In the genomic region with DNA sequence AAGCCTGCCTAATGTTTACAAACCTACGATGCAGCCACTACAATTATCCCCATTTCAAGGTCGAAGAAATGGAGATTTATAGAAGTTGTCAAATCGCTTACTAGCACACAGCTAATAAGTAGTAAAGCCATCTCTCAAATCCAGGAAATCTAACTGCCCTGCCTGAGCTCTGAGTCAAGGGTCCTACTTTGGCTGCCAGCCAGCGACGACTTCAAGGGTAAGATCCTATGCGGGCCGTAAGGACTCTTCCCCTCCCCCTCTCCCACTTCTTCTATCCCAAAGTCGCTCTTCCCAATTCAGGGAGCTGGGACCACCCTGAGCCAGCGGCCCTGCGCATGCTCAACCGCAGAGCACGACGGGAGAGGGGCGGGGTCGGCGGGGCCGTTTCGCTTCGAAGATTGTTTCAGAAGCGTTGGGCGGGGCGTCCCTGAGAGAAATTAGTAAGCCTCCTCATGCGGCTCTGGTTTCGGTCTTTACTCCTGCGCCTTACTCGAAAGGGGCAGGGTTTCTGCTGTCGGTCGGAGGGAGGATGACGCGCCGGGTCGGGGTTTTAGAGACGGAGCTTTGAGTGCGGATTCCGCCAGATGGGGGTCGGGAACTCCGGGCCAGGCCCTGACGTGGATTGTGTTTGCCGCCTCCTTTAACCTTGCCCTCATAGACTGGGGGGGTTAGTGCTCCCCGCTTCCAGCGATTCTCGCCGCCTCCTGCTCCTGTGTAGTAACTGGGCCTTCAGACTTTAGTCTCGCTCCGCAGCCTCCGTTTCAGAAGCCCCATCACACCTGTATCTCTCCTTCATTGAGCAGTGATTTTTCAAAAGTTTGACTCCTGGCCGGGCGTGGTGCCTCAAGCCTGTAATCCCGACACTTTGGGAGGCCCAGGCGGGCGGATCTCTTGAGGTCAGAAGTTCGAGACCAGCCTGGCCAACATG, we compare ENCODE assay signal across 1 cellular context.
A peak's percentile ranks its signal among the peaks of the same experiment; 100 is the strongest.
TF ChIP-seq lines count a peak whose summit lies in the region.

A gene (plus strand): TSS at position 383 of the 928 bp plus-strand sequence. CDS start 14,603 bp downstream, outside the sequence.

TF ChIP-seq in HepG2, 621 proteins besides CTCF, POLR2A, EP300 and RAD21 (continued from another document and continues in another):
- TF ChIP-seq ZFP41 (CRISPR knock-in tag; IDR thresholded peaks at IDR 0.05; ENCODE audit: borderline replicate concordance), result no peak
- TF ChIP-seq, protein P1, sequence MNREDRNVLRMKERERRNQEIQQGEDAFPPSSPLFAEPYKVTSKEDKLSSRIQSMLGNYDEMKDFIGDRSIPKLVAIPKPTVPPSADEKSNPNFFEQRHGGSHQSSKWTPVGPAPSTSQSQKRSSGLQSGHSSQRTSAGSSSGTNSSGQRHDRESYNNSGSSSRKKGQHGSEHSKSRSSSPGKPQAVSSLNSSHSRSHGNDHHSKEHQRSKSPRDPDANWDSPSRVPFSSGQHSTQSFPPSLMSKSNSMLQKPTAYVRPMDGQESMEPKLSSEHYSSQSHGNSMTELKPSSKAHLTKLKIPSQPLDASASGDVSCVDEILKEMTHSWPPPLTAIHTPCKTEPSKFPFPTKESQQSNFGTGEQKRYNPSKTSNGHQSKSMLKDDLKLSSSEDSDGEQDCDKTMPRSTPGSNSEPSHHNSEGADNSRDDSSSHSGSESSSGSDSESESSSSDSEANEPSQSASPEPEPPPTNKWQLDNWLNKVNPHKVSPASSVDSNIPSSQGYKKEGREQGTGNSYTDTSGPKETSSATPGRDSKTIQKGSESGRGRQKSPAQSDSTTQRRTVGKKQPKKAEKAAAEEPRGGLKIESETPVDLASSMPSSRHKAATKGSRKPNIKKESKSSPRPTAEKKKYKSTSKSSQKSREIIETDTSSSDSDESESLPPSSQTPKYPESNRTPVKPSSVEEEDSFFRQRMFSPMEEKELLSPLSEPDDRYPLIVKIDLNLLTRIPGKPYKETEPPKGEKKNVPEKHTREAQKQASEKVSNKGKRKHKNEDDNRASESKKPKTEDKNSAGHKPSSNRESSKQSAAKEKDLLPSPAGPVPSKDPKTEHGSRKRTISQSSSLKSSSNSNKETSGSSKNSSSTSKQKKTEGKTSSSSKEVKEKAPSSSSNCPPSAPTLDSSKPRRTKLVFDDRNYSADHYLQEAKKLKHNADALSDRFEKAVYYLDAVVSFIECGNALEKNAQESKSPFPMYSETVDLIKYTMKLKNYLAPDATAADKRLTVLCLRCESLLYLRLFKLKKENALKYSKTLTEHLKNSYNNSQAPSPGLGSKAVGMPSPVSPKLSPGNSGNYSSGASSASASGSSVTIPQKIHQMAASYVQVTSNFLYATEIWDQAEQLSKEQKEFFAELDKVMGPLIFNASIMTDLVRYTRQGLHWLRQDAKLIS (CRISPR knock-in tag; IDR thresholded peaks at IDR 0.05), result no peak
- TF ChIP-seq, protein P2, sequence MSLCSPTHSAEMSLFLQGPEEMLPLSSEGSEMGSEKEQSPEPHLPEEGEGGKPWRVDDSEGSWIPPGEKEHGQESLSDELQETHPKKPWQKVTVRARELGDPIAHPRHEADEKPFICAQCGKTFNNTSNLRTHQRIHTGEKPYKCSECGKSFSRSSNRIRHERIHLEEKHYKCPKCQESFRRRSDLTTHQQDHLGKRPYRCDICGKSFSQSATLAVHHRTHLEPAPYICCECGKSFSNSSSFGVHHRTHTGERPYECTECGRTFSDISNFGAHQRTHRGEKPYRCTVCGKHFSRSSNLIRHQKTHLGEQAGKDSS (CRISPR knock-in tag; IDR thresholded peaks at IDR 0.05; ENCODE audit: borderline replicate concordance, low read depth), result no peak
- no peak for TF ChIP-seq ZNF225 (CRISPR knock-in tag; IDR thresholded peaks at IDR 0.05)
- TF ChIP-seq, protein P3, sequence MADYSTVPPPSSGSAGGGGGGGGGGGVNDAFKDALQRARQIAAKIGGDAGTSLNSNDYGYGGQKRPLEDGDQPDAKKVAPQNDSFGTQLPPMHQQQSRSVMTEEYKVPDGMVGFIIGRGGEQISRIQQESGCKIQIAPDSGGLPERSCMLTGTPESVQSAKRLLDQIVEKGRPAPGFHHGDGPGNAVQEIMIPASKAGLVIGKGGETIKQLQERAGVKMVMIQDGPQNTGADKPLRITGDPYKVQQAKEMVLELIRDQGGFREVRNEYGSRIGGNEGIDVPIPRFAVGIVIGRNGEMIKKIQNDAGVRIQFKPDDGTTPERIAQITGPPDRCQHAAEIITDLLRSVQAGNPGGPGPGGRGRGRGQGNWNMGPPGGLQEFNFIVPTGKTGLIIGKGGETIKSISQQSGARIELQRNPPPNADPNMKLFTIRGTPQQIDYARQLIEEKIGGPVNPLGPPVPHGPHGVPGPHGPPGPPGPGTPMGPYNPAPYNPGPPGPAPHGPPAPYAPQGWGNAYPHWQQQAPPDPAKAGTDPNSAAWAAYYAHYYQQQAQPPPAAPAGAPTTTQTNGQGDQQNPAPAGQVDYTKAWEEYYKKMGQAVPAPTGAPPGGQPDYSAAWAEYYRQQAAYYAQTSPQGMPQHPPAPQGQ (CRISPR knock-in tag; IDR thresholded peaks at IDR 0.05; ENCODE audit: borderline replicate concordance), result no peak
- TF ChIP-seq SMC3 (IDR thresholded peaks at IDR 0.05; ENCODE audit: low read length), result no peak
- TF ChIP-seq, protein P4, sequence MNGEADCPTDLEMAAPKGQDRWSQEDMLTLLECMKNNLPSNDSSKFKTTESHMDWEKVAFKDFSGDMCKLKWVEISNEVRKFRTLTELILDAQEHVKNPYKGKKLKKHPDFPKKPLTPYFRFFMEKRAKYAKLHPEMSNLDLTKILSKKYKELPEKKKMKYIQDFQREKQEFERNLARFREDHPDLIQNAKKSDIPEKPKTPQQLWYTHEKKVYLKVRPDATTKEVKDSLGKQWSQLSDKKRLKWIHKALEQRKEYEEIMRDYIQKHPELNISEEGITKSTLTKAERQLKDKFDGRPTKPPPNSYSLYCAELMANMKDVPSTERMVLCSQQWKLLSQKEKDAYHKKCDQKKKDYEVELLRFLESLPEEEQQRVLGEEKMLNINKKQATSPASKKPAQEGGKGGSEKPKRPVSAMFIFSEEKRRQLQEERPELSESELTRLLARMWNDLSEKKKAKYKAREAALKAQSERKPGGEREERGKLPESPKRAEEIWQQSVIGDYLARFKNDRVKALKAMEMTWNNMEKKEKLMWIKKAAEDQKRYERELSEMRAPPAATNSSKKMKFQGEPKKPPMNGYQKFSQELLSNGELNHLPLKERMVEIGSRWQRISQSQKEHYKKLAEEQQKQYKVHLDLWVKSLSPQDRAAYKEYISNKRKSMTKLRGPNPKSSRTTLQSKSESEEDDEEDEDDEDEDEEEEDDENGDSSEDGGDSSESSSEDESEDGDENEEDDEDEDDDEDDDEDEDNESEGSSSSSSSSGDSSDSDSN (CRISPR knock-in tag; IDR thresholded peaks at IDR 0.05), result peak; percentile 56
- no peak for TF ChIP-seq SMYD3 (CRISPR knock-in tag; IDR thresholded peaks at IDR 0.05)
- TF ChIP-seq ZNF234 (CRISPR knock-in tag; conservative IDR thresholded peaks at IDR 0.05), result 0 out of 2 replicates have a peak, but pooled peaks have one; percentile 27
- TF ChIP-seq, protein P5, sequence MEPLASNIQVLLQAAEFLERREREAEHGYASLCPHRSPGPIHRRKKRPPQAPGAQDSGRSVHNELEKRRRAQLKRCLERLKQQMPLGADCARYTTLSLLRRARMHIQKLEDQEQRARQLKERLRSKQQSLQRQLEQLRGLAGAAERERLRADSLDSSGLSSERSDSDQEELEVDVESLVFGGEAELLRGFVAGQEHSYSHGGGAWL (CRISPR knock-in tag; IDR thresholded peaks at IDR 0.05), result no peak
- TF ChIP-seq, protein P6, sequence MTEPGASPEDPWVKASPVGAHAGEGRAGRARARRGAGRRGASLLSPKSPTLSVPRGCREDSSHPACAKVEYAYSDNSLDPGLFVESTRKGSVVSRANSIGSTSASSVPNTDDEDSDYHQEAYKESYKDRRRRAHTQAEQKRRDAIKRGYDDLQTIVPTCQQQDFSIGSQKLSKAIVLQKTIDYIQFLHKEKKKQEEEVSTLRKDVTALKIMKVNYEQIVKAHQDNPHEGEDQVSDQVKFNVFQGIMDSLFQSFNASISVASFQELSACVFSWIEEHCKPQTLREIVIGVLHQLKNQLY (CRISPR knock-in tag; IDR thresholded peaks at IDR 0.05), result no peak
- TF ChIP-seq, protein P7, sequence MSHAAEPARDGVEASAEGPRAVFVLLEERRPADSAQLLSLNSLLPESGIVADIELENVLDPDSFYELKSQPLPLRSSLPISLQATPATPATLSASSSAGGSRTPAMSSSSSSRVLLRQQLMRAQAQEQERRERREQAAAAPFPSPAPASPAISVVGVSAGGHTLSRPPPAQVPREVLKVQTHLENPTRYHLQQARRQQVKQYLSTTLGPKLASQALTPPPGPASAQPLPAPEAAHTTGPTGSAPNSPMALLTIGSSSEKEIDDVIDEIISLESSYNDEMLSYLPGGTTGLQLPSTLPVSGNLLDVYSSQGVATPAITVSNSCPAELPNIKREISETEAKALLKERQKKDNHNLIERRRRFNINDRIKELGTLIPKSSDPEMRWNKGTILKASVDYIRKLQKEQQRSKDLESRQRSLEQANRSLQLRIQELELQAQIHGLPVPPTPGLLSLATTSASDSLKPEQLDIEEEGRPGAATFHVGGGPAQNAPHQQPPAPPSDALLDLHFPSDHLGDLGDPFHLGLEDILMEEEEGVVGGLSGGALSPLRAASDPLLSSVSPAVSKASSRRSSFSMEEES (CRISPR knock-in tag; IDR thresholded peaks at IDR 0.05), result 0 out of 2 replicates have a peak, but pooled peaks have one; percentile 33
- no peak for TF ChIP-seq WIZ (CRISPR knock-in tag; IDR thresholded peaks at IDR 0.05)
- TF ChIP-seq ZNF530 (CRISPR knock-in tag; IDR thresholded peaks at IDR 0.05; ENCODE audit: low read depth), result no peak
- TF ChIP-seq, protein P8, sequence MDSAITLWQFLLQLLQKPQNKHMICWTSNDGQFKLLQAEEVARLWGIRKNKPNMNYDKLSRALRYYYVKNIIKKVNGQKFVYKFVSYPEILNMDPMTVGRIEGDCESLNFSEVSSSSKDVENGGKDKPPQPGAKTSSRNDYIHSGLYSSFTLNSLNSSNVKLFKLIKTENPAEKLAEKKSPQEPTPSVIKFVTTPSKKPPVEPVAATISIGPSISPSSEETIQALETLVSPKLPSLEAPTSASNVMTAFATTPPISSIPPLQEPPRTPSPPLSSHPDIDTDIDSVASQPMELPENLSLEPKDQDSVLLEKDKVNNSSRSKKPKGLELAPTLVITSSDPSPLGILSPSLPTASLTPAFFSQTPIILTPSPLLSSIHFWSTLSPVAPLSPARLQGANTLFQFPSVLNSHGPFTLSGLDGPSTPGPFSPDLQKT (CRISPR knock-in tag; IDR thresholded peaks at IDR 0.05; ENCODE audit: borderline replicate concordance), result no peak
- no peak for TF ChIP-seq PAWR (CRISPR knock-in tag; IDR thresholded peaks at IDR 0.05; ENCODE audit: borderline replicate concordance)
- TF ChIP-seq FIP1L1 (IDR thresholded peaks at IDR 0.05; ENCODE audit: borderline replicate concordance, insufficient read depth, low read depth, low read length), result no peak
- TF ChIP-seq, protein P9, sequence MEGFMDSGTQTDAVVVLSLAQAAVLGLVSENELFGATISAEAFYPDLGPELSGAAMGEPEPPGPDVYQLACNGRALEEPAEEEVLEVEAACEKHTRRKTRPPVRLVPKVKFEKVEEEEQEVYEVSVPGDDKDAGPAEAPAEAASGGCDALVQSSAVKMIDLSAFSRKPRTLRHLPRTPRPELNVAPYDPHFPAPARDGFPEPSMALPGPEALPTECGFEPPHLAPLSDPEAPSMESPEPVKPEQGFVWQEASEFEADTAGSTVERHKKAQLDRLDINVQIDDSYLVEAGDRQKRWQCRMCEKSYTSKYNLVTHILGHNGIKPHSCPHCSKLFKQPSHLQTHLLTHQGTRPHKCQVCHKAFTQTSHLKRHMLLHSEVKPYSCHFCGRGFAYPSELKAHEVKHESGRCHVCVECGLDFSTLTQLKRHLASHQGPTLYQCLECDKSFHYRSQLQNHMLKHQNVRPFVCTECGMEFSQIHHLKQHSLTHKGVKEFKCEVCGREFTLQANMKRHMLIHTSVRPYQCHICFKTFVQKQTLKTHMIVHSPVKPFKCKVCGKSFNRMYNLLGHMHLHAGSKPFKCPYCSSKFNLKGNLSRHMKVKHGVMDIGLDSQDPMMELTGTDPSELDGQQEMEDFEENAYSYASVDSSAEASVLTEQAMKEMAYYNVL (CRISPR knock-in tag; IDR thresholded peaks at IDR 0.05; ENCODE audit: borderline replicate concordance), result no peak; the same call in 1 of the 2 replicates
- TF ChIP-seq ZNF776 (CRISPR knock-in tag; IDR thresholded peaks at IDR 0.05), result no peak
- no peak for TF ChIP-seq STAG1 (CRISPR knock-in tag; IDR thresholded peaks at IDR 0.05)
- TF ChIP-seq ZNF780A (CRISPR knock-in tag; IDR thresholded peaks at IDR 0.05), result no peak
- TF ChIP-seq ZNF329 (CRISPR knock-in tag; IDR thresholded peaks at IDR 0.05; ENCODE audit: low read depth), result no peak
- TF ChIP-seq HMGA1 (CRISPR knock-in tag; conservative IDR thresholded peaks at IDR 0.05), result no peak
- no peak for TF ChIP-seq ZSCAN21 (CRISPR knock-in tag; IDR thresholded peaks at IDR 0.05; ENCODE audit: borderline replicate concordance)
- TF ChIP-seq, protein P10, sequence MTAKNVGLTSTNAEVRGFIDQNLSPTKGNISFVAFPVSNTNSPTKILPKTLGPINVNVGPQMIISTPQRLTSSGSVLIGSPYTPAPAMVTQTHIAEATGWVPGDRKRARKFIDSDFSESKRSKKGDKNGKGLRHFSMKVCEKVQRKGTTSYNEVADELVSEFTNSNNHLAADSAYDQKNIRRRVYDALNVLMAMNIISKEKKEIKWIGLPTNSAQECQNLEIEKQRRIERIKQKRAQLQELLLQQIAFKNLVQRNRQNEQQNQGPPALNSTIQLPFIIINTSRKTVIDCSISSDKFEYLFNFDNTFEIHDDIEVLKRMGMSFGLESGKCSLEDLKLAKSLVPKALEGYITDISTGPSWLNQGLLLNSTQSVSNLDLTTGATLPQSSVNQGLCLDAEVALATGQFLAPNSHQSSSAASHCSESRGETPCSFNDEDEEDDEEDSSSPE (CRISPR knock-in tag; IDR thresholded peaks at IDR 0.05), result peak; percentile 51
- no peak for TF ChIP-seq NCOA5 (CRISPR knock-in tag; IDR thresholded peaks at IDR 0.05)
- TF ChIP-seq THAP11 (CRISPR knock-in tag; IDR thresholded peaks at IDR 0.05), result peak; percentile 73; the same call in 1 of the 2 replicates
- TF ChIP-seq, protein P11, sequence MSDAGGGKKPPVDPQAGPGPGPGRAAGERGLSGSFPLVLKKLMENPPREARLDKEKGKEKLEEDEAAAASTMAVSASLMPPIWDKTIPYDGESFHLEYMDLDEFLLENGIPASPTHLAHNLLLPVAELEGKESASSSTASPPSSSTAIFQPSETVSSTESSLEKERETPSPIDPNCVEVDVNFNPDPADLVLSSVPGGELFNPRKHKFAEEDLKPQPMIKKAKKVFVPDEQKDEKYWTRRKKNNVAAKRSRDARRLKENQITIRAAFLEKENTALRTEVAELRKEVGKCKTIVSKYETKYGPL (CRISPR knock-in tag; IDR thresholded peaks at IDR 0.05), result no peak
